In the genomic region with DNA sequence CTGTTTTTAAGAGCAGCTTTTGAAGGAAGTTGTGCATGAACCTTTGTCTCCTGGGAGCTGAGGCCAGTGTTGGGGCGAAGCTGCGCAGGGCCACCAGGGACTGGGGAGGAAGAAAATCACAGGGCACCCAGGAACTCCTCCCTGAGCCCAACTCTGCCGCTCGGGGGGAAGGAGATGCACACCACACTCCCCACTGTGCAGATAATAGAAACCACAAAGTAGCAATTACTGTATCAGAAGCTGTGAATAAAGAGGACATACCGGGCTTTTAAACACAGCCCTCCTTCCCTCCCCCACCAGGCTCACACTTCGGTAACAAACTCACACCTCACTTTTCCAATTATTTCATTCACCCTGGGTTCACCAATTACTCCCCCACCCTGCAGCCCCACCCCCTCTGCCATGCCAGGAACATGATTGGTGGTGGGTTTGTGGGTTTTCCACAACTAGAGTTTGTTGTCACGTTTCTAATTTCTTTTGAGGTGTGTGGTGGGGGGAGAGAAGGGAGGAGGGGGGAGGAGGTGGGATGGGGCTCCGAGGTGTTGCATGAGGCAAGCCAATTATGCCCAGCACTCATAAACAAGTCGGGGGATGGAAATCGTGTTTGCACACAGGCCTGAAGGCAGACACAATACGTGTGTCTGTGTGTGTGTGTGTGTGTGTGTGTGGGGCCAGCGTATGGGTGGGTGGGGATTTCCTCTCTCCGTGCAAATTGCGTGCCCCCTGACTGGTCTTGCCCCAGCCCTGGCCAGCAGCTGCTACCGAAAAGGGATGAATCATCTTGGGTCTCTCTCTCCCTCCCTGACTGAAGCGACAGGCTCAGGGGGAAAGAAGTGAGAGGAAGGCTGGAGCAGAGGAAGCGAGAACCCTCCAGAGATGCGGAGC, we compare ENCODE assay signal across 8 cellular contexts.
DNase-seq lines count a peak whose midpoint lies in the region; ATAC-seq and TF ChIP-seq lines count a peak whose summit lies in the region.

No MANE protein-coding gene starts in this region.

- ATAC-seq in GM19023 (IDR thresholded peaks at IDR 0.05; ENCODE audit: unreplicated experiment) (no peak), body of pancreas (no peak)

- intact Hi-C loops in body of pancreas (cut with DNase I) = no loop called here

- no peak for TF ChIP-seq POLR2A in body of pancreas (IDR thresholded peaks at IDR 0.05)

- 72 to 79% methylated on average over 18 of the region's 18 CpGs for WGBS in body of pancreas, 2 donors

- no peaks in the 10 kb centered on the region for H3K27me3 ChIP-seq in body of pancreas

- no peaks in the 10 kb centered on the region for H3K4me1 ChIP-seq in body of pancreas

- H3K4me3 ChIP-seq in Jurkat, Clone E6-1 (ENCODE audit: low read length) = no peak overlapping the region
- H3K4me3 ChIP-seq in WI38 (ENCODE audit: low read depth, low read length) = peak overlapping the region; percentile 43
- no peak overlapping the region for H3K4me3 ChIP-seq in body of pancreas

- no peaks in the 10 kb centered on the region for H3K9me3 ChIP-seq in body of pancreas

- DNase-seq in CD1c-positive myeloid dendritic cell (ENCODE audit: extremely low spot score) (peak; percentile 29), islet precursor cell (peak; percentile 93), body of pancreas (no peak), NCI-H2171 (lab: John Stamatoyannopoulos, UW) (no peak), NCI-H1105 (lab: John Stamatoyannopoulos, UW) (no peak)
- DNase-seq in Jurkat, Clone E6-1 (ENCODE audit: low read depth, low spot score) = peak; percentile 34

- TF ChIP-seq CTCF in WI38 (IDR thresholded peaks at IDR 0.05; ENCODE audit: low read depth, low read length) (no peak), body of pancreas (IDR thresholded peaks at IDR 0.05) (no peak)

- H3K27ac ChIP-seq in body of pancreas = no peak overlapping the region

- H3K36me3 ChIP-seq in body of pancreas (replicated peaks in 1 of 2; ENCODE audit: insufficient read depth in 1 of 2, low read depth in 2 of 2) = no peaks in the 10 kb centered on the region

Comparison
In these comparisons a context has a peak if more than half of its experiments do, and no peak if none do; other contexts are left out.
1. DNase-seq: peak in CD1c-positive myeloid dendritic cell (single experiment), Jurkat, Clone E6-1 (single experiment) and islet precursor cell (single experiment); none in body of pancreas (0 of 4), NCI-H2171 (single experiment) and NCI-H1105 (single experiment).